6 cellular contexts compared by ENCODE assay signal in genomic region chr17:26766743-26767142, GRCh38.
"Had no signal": no experiment of that assay in that cellular context is flagged by ENCODE, and none has a peak within 500 bp of the region (broad histone marks: within the 10 kb centered on the region; RNA-seq: fewer than 3 reads in every experiment).

No MANE protein-coding gene starts in this region.

- H3K4me3 Mint-ChIP-seq: GM23338, H9 had no signal

- H3K27ac Mint-ChIP-seq: GM23338, H9 had no signal

- H3K4me1 Mint-ChIP-seq: GM23338, H9 had no signal

- DNase-seq: H9, HCEC 1CT, IMR-90, KG1 had no signal

- ATAC-seq: GM23338, K562 had no signal
